Comparison of ENCODE assay signal across 8 cellular contexts in genomic region chr3:119240101-119240581, GRCh38. TPM values are rescaled to one million over a fixed set of nuclear protein-coding genes. Genes with fewer than 3 reads are reported as not detected.
DNase-seq lines count a peak whose midpoint lies in the region; ATAC-seq and TF ChIP-seq lines count a peak whose summit lies in the region.

No MANE protein-coding gene starts in this region.

- H3K4me3 ChIP-seq in adipocyte (ENCODE audit: low read length) (peak overlapping the region; percentile 98), iPS DF 6.9 (ENCODE audit: low read length) (peak overlapping the region; percentile 74), gastrocnemius medialis (peak overlapping the region; percentile 67 to 82 (median 70))

- H3K36me3 ChIP-seq in adipocyte (ENCODE audit: control insufficient read depth, insufficient read depth, low read length, severe bottlenecking) (peaks cover 15% of the 10 kb centered on the region), iPS DF 6.9 (ENCODE audit: control insufficient read depth, insufficient read depth, low read length) (peaks cover 7% of the 10 kb centered on the region), gastrocnemius medialis (peaks cover 0 to 6% of the 10 kb centered on the region in 2 donors)

- no peak for TF ChIP-seq CTCF in gastrocnemius medialis (IDR thresholded peaks at IDR 0.05 in 4 of 5, conservative IDR thresholded peaks at IDR 0.05 in 1 of 5)

- peak; percentile 18 for DNase-seq in activated T-cell treated with anti-CD3 and anti-CD28 coated beads for 24 hours (ENCODE audit: low read depth)
- no peak for DNase-seq in activated T-cell treated with anti-CD3 and anti-CD28 coated beads for 4 hours
- peak; percentile 51 for DNase-seq in NAMALWA (ENCODE audit: low spot score)
- DNase-seq in adipocyte (ENCODE audit: low read depth), result peak; percentile 44
- DNase-seq in iPS DF 6.9 (ENCODE audit: low read depth, low spot score), result no peak
- peak in 1 of 2 donors; percentile 21 for DNase-seq in gastrocnemius medialis
- DNase-seq in activated CD8-positive, alpha-beta memory T cell treated with anti-CD3 and anti-CD28 coated beads, Interleukin-2, amount 50 U/mL, for 4 hours, result no peak

- TF ChIP-seq POLR2A in gastrocnemius medialis (IDR thresholded peaks at IDR 0.05), result no peak

- peak; percentile 22 for ATAC-seq in HG02588 (IDR thresholded peaks at IDR 0.05; ENCODE audit: unreplicated experiment)
- ATAC-seq in gastrocnemius medialis, result peak; percentile 17 to 18

- peak overlapping the region; percentile 96 for H3K9ac ChIP-seq in adipocyte (ENCODE audit: low read length)

- intact Hi-C loops in gastrocnemius medialis (cut with DNase I; ENCODE audit: low total_unique reads), result loop anchor here (5.0 to 10.0 kb wide), 4 partner anchors 52 to 445 kb away; partner anchors contain the start of genes ARHGAP31 and TIMMDC1

- no peaks in the 10 kb centered on the region for H3K9me3 ChIP-seq in adipocyte (ENCODE audit: control insufficient read depth, low read length)
- no peaks in the 10 kb centered on the region for H3K9me3 ChIP-seq in iPS DF 6.9 (ENCODE audit: control insufficient read depth, insufficient read depth, low read length)
- no peaks in the 10 kb centered on the region for H3K9me3 ChIP-seq in gastrocnemius medialis

- peaks cover 39% of the 10 kb centered on the region for H3K4me1 ChIP-seq in adipocyte (ENCODE audit: control insufficient read depth, insufficient read depth, low read length)
- H3K4me1 ChIP-seq in iPS DF 6.9 (ENCODE audit: control insufficient read depth, insufficient read depth, low read length), result peaks cover 2% of the 10 kb centered on the region
- H3K4me1 ChIP-seq in gastrocnemius medialis, result peaks cover 0 to 22% of the 10 kb centered on the region in 2 donors

- H3K27ac ChIP-seq in iPS DF 6.9 (ENCODE audit: low read length) (no peak overlapping the region), gastrocnemius medialis (peak overlapping the region; percentile 77 to 89 (median 86))

- in situ Hi-C loops in gastrocnemius medialis (cut with MboI; ENCODE audit: low sequenced_read_pairs in 4 of 4), result loop anchor here in 3 of 4 donors (10.0 to 25.0 kb wide), 2 partner anchors 353 to 355 kb away; no protein-coding TSS in a partner anchor

- WGBS in iPS DF 6.9 (ENCODE audit: insufficient coverage, insufficient read length), result no CpG with 5 or more reads among the region's 16 CpGs

- H3K27me3 ChIP-seq in adipocyte (replicated peaks; ENCODE audit: control insufficient read depth, insufficient read depth, low read length), result no peaks in the 10 kb centered on the region
- H3K27me3 ChIP-seq in iPS DF 6.9 (ENCODE audit: control insufficient read depth, insufficient read depth, low read length), result no peaks in the 10 kb centered on the region
- H3K27me3 ChIP-seq in gastrocnemius medialis, result no peaks in the 10 kb centered on the region

RNA-seq across cellular contexts. Expression of gene B4GALT4, which starts 0.5 kb away (rescaled TPM):
- 10 to 100 TPM in 1 of 4 donors, 1 to 10 TPM in 3; 5.7 to 13.4 (median 7.7) TPM for total RNA-seq in gastrocnemius medialis

RNA-seq across cellular contexts. Expression of gene ARHGAP31, which starts 54.0 kb away (rescaled TPM):
- total RNA-seq in gastrocnemius medialis, result 1 to 10 TPM; 6.2 to 9.7 (median 7.3) TPM

Comparison
In these comparisons a context has a peak if more than half of its experiments do, and no peak if none do; other contexts are left out.
1. DNase-seq: peak in activated T-cell treated with anti-CD3 and anti-CD28 coated beads for 24 hours (single experiment), NAMALWA (single experiment) and adipocyte (single experiment); none in activated T-cell treated with anti-CD3 and anti-CD28 coated beads for 4 hours (single experiment), iPS DF 6.9 (single experiment) and activated CD8-positive, alpha-beta memory T cell treated with anti-CD3 and anti-CD28 coated beads, Interleukin-2, amount 50 U/mL, for 4 hours (single experiment).
2. Peak in every context shown above with its lines, with median percentiles within 50 percentile points of each other: H3K4me3 ChIP-seq.